Comparison of ENCODE assay signal across 8 cellular contexts in genomic region chr11:450809-451451, GRCh38. TPM values are rescaled to one million over a fixed set of nuclear protein-coding genes. Genes with fewer than 3 reads are reported as not detected.
DNase-seq lines count a peak whose midpoint lies in the region; ATAC-seq and TF ChIP-seq lines count a peak whose summit lies in the region.

No MANE protein-coding gene starts in this region.

- no peaks in the 10 kb centered on the region for H3K27me3 ChIP-seq in neuron (ENCODE audit: insufficient read depth, low read length)
- H3K27me3 ChIP-seq in subcutaneous abdominal adipose tissue (ENCODE audit: control insufficient read depth in 5 of 5, insufficient read depth in 4 of 5, low read length in 5 of 5): no peaks in the 10 kb centered on the region

- H3K9me3 ChIP-seq in neuron (ENCODE audit: low read length) (no peaks in the 10 kb centered on the region), subcutaneous abdominal adipose tissue (ENCODE audit: control insufficient read depth in 5 of 5, low read length in 5 of 5) (no peaks in the 10 kb centered on the region)

- H3K4me3 ChIP-seq in neuron (ENCODE audit: low read length) (peak overlapping the region; percentile 68), subcutaneous abdominal adipose tissue (ENCODE audit: low read depth in 1 of 5, low read length in 5 of 5) (peak overlapping the region; percentile 71 to 88 (median 85))

- H2AFZ ChIP-seq in neuron (ENCODE audit: low read depth, low read length): no peak overlapping the region

- peaks cover 15% of the 10 kb centered on the region for H3K36me3 ChIP-seq in neuron (ENCODE audit: insufficient read depth, low read length)
- H3K36me3 ChIP-seq in subcutaneous abdominal adipose tissue (ENCODE audit: control insufficient read depth in 5 of 5, insufficient read depth in 5 of 5, low read length in 5 of 5): peaks cover 0 to 37% (median 17%) of the 10 kb centered on the region in 5 donors

- H3K9ac ChIP-seq in subcutaneous abdominal adipose tissue (ENCODE audit: low read length in 5 of 5): peak overlapping the region in 4 of 5 donors; percentile 82 to 88 (median 86)

- TF ChIP-seq CTCF in GM12874 (IDR thresholded peaks at IDR 0.05; ENCODE audit: insufficient read depth, low read depth, low read length): peak; percentile 27; the same call in 1 of the 2 replicates

- DNase-seq in HT1080 (ENCODE audit: low read depth) (peak; percentile 49), RKO (ENCODE audit: low spot score) (peak; percentile 83), fibroblast of the conjunctiva (ENCODE audit: low read depth) (peak; percentile 22)
- peak; percentile 91 for DNase-seq in activated effector memory CD4-positive, alpha-beta T cell treated with anti-CD3 and anti-CD28 coated beads, Interleukin-2, amount 50 U/mL, for 16 hours

- H3K4me1 ChIP-seq in neuron (ENCODE audit: insufficient read depth, low read length) (peaks cover 12% of the 10 kb centered on the region), subcutaneous abdominal adipose tissue (ENCODE audit: control insufficient read depth in 5 of 5, insufficient read depth in 5 of 5, low read length in 5 of 5) (peaks cover 2 to 40% (median 32%) of the 10 kb centered on the region in 5 donors)

- peak overlapping the region; percentile 60 for H3K27ac ChIP-seq in subcutaneous abdominal adipose tissue (ENCODE audit: low read depth, low read length)

- ATAC-seq in GM19455 (IDR thresholded peaks at IDR 0.05; ENCODE audit: unreplicated experiment): no peak

RNA-seq across cellular contexts. Expression of gene PTDSS2, which starts 0.9 kb away (rescaled TPM):
- 24.7 and 29.7 TPM in 2 replicates for total RNA-seq in HT1080 (2014; rRNA removed; shearing (Covaris generic))
- polyA plus RNA-seq in HT1080 (2015; cell fraction: cytosol; rRNA removed): 17.7 and 19.7 TPM in 2 replicates
- 49.1 and 51.2 TPM in 2 replicates for polyA plus RNA-seq in HT1080 (2015; cell fraction: nucleus; rRNA removed)

RNA-seq across cellular contexts. Expression of gene ANO9, which starts 9.1 kb away (rescaled TPM):
- total RNA-seq in HT1080 (2014; rRNA removed; shearing (Covaris generic)): not detected in 2 replicates
- polyA plus RNA-seq in HT1080 (2015; cell fraction: cytosol; rRNA removed): not detected in 2 replicates
- not detected in 2 replicates for polyA plus RNA-seq in HT1080 (2015; cell fraction: nucleus; rRNA removed)

RNA-seq across cellular contexts. Expression of gene SIGIRR, which starts 36.1 kb away (rescaled TPM):
- total RNA-seq in HT1080 (2014; rRNA removed; shearing (Covaris generic)): 17.1 and 20.9 TPM in 2 replicates
- 18.9 and 30.1 TPM in 2 replicates for polyA plus RNA-seq in HT1080 (2015; cell fraction: cytosol; rRNA removed)
- 42.6 and 50.0 TPM in 2 replicates for polyA plus RNA-seq in HT1080 (2015; cell fraction: nucleus; rRNA removed)

RNA-seq across cellular contexts. Expression of gene RNH1, which starts 56.1 kb away (rescaled TPM):
- total RNA-seq in HT1080 (2014; rRNA removed; shearing (Covaris generic)): 218 and 240 TPM in 2 replicates
- 188 and 203 TPM in 2 replicates for polyA plus RNA-seq in HT1080 (2015; cell fraction: cytosol; rRNA removed)
- 252 and 261 TPM in 2 replicates for polyA plus RNA-seq in HT1080 (2015; cell fraction: nucleus; rRNA removed)

RNA-seq across cellular contexts. Expression of gene PKP3, which starts 56.9 kb away (rescaled TPM):
- 12.0 and 13.1 TPM in 2 replicates for total RNA-seq in HT1080 (2014; rRNA removed; shearing (Covaris generic))
- 12.5 and 13.7 TPM in 2 replicates for polyA plus RNA-seq in HT1080 (2015; cell fraction: cytosol; rRNA removed)
- polyA plus RNA-seq in HT1080 (2015; cell fraction: nucleus; rRNA removed): 19.9 and 21.2 TPM in 2 replicates

Comparison
In these comparisons a context has a peak if more than half of its experiments do, and no peak if none do; other contexts are left out.
1. DNase-seq: peak in every context shown above with its lines; median percentile 91 in activated effector memory CD4-positive, alpha-beta T cell treated with anti-CD3 and anti-CD28 coated beads, Interleukin-2, amount 50 U/mL, for 16 hours; 83 in RKO; 49 in HT1080; 22 in fibroblast of the conjunctiva.